In the genomic region with DNA sequence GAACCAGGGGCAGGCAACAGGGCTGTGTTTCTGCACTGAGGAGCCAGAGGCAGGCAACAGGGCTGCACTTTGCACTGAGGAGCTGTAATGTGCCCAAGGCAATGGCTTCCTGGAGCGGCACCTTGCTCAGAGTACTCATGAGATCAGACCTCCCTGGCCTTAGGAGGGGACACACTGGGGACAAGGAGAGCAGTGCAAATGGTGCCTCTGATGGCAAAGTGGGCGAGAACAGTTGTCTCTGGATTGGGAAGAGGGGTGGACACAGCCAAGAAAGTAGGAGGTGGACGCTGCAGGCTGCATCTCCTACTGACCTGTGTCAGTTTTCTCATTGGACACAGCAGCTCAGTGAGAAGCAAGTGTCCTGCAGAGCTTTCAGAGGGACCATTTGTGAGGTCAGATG, we compare ENCODE assay signal across 24 cellular contexts.
"Had no signal": no experiment of that assay in that cellular context is flagged by ENCODE, and none has a peak within 500 bp of the region (broad histone marks: within the 10 kb centered on the region; RNA-seq: fewer than 3 reads in every experiment).

No MANE protein-coding gene starts in this region.

- H3K4me3 ChIP-seq: dorsolateral prefrontal cortex, lower lobe of right lung, mucosa of descending colon, pancreas, smooth muscle cell, thoracic aorta, tibial nerve, upper lobe of left lung had no signal

- H3K27ac Mint-ChIP-seq: memory B cell; mesothelial cell of epicardium; naive thymus-derived CD8-positive, alpha-beta T cell; nephron progenitor cell had no signal

- H3K4me2 ChIP-seq: smooth muscle cell had no signal

- H3K9me3 Mint-ChIP-seq: central memory CD8-positive, alpha-beta T cell; memory B cell; mesothelial cell of epicardium; nephron progenitor cell had no signal

- H3K36me3 Mint-ChIP-seq: memory B cell; mesothelial cell of epicardium; naive thymus-derived CD8-positive, alpha-beta T cell had no signal

- H3K27ac ChIP-seq: dorsolateral prefrontal cortex, lower lobe of right lung, pancreas, thoracic aorta, tibial nerve, upper lobe of left lung had no signal

- ATAC-seq: left ventricle myocardium superior; lower lobe of right lung; mucosa of descending colon; naive thymus-derived CD8-positive, alpha-beta T cell; pancreas; sciatic nerve had no signal

- H3K4me1 ChIP-seq: lower lobe of right lung, pancreas, tibial nerve, upper lobe of left lung had no signal

- H3K27me3 ChIP-seq: tibial nerve, upper lobe of left lung had no signal

- H3K4me1 Mint-ChIP-seq: central memory CD8-positive, alpha-beta T cell; memory B cell; mesothelial cell of epicardium had no signal

- DNase-seq: effector CD4-positive, alpha-beta T cell; left ventricle myocardium superior; lower lobe of right lung; mucosa of descending colon; naive thymus-derived CD8-positive, alpha-beta T cell; nephron progenitor cell; occipital lobe; pancreas; retina; stimulated activated CD4-positive, alpha-beta T cell treated with anti-CD3 and anti-CD28 coated beads, Interleukin-12 subunit alpha, Interleukin-12 subunit beta, amount 100 ng/mL, for 4 hours; stimulated activated CD4-positive, alpha-beta T cell treated with anti-CD3 and anti-CD28 coated beads, Interleukin-1b, Interleukin-23, amount 100 ng/mL, for 48 hours; stimulated activated CD4-positive, alpha-beta T cell treated with anti-CD3 and anti-CD28 coated beads, Interleukin-4, amount 100 ng/mL, for 1 hour; stimulated activated CD8-positive, alpha-beta memory T cell treated with anti-CD3 and anti-CD28 coated beads, Interleukin-4, amount 100 ng/mL, for 48 hours; stimulated activated naive CD4-positive, alpha-beta T cell treated with Interleukin-2 at 50 U/mL for 16 hours; substantia nigra; upper lobe of left lung had no signal

- H3K9me3 ChIP-seq: lower lobe of right lung, mucosa of descending colon, pancreas, thoracic aorta, upper lobe of left lung had no signal

- H3K36me3 ChIP-seq: lower lobe of right lung, pancreas, thoracic aorta, tibial nerve, upper lobe of left lung had no signal

- H3K4me3 Mint-ChIP-seq: central memory CD8-positive, alpha-beta T cell; memory B cell; mesothelial cell of epicardium; nephron progenitor cell had no signal
